Comparison of ENCODE assay signal across 8 cellular contexts in the genomic region with DNA sequence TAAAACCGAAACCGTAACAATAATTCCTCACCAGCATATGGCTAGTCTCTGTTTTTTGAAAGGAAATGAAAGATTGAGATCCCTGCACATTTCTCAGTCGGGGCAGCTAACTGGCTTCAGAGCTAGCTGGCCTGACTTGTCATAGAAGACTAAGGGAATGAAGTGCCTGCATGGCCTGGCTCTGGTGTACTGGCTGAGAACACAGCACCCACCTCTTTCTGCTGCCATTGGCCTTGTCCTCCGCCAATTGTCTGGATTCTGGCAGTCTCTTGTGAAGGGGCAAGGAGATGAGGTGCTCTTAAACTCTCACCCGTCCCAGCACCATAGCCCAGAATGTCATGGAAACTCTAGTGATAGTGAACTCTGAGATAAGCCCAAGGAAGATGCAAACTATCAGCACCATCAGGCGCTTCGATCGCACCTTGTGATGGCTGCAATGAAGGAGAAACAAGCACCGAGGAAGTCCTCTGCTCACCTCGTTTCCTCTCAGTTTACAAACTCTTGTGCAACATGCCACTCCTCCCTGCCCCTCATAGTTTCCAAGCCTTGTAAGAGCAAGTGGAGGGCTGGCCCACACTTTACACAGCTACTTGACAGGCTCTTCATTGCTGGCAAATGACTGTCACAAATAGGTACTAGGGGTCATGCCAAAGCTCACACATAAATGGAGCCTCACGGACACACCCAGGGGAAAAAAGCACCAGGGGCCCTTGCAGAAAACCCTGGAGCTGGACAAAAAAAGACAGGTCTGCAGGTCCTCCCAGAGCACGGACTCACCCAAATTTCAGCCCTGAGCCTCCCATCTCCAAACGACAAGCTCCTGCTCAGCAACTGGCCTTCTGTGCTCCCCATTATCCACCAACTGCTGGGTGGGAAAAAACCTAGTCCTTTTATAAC. TPM values are rescaled to one million over a fixed set of nuclear protein-coding genes. Genes with fewer than 3 reads are reported as not detected.
DNase-seq lines count a peak whose midpoint lies in the region; ATAC-seq and TF ChIP-seq lines count a peak whose summit lies in the region.

No MANE protein-coding gene starts in this region.

- intact Hi-C loops in heart right ventricle (cut with DNase I) = loop anchor here in 1 of 10 donors (2.0 kb wide), 1 partner anchor 16 kb away; the partner anchor contains the start of gene INPP5B

- peaks cover 0 to 45% (median 0%) of the 10 kb centered on the region in 9 donors for H3K36me3 ChIP-seq in heart right ventricle

- H3K27ac ChIP-seq in heart right ventricle = peak overlapping the region in 9 of 10 donors; percentile 51 to 84 (median 81)

- 58 to 64% methylated on average over 13 of the region's 13 CpGs for WGBS in heart right ventricle, 2 donors

- H3K4me1 ChIP-seq in heart right ventricle = peaks cover 0 to 60% (median 42%) of the 10 kb centered on the region in 9 donors

- H3K4me3 ChIP-seq in heart right ventricle = peak overlapping the region; percentile 34 to 91 (median 79)

- no peaks in the 10 kb centered on the region for H3K9me3 ChIP-seq in heart right ventricle

- ATAC-seq in heart right ventricle (peak; percentile 36 to 84 (median 69)), GM18502 (IDR thresholded peaks at IDR 0.05; ENCODE audit: poor library complexity, unreplicated experiment) (no peak)

- no peaks in the 10 kb centered on the region for H3K27me3 ChIP-seq in heart right ventricle

- TF ChIP-seq CTCF in heart right ventricle (IDR thresholded peaks at IDR 0.05) = no peak

- DNase-seq in activated gamma-delta T cell treated with Interleukin-2 at 50 U/mL for 16 hours (peak; percentile 34), activated gamma-delta T cell (lab: John Stamatoyannopoulos, UW) (no peak), heart right ventricle (peak in 1 of 2 donors; percentile 46), GOT3 (lab: John Stamatoyannopoulos, UW) (no peak), DMS114 treated with DMSO at 0.1 percent for 48 hours (lab: John Stamatoyannopoulos, UW; ENCODE audit: unreplicated experiment) (no peak)
- peak; percentile 56 for DNase-seq in activated CD8-positive, alpha-beta memory T cell treated with anti-CD3 and anti-CD28 coated beads, Interleukin-2, amount 50 U/mL, for 4 hours
- DNase-seq in stimulated activated CD4-positive, alpha-beta T cell treated with anti-CD3 and anti-CD28 coated beads, Interleukin-15, amount 100 ng/mL, for 24 hours = peak; percentile 58

RNA-seq across cellular contexts. Expression of gene INPP5B, which starts 16.4 kb away (rescaled TPM):
- total RNA-seq in heart right ventricle = 10 to 100 TPM in 9 of 10 donors, 1 to 10 TPM in 1; 8.7 to 16.7 (median 12.5) TPM
- 10 to 100 TPM in 1 of 2 donors, 1 to 10 TPM in 1; 4.1 to 17.3 TPM for polyA plus RNA-seq in heart right ventricle

RNA-seq across cellular contexts. Expression of gene SF3A3, which starts 59.3 kb away (rescaled TPM):
- total RNA-seq in heart right ventricle = 10 to 100 TPM; 21.0 to 30.3 (median 27.1) TPM
- polyA plus RNA-seq in heart right ventricle = 10 to 100 TPM; 14.2 to 18.6 TPM

Comparison
In these comparisons a context has a peak if more than half of its experiments do, and no peak if none do; other contexts are left out.
1. DNase-seq: peak in activated gamma-delta T cell treated with Interleukin-2 at 50 U/mL for 16 hours (single experiment), activated CD8-positive, alpha-beta memory T cell treated with anti-CD3 and anti-CD28 coated beads, Interleukin-2, amount 50 U/mL, for 4 hours (single experiment) and stimulated activated CD4-positive, alpha-beta T cell treated with anti-CD3 and anti-CD28 coated beads, Interleukin-15, amount 100 ng/mL, for 24 hours (single experiment); none in activated gamma-delta T cell (single experiment), GOT3 (single experiment) and DMS114 treated with DMSO at 0.1 percent for 48 hours (single experiment).